In genomic region chr5:129781594-129781993, GRCh38 we compare ENCODE assay signal across 35 cellular contexts. TPM values are rescaled to one million over a fixed set of nuclear protein-coding genes. Genes with fewer than 3 reads are reported as not detected.
"Had no signal": no experiment of that assay in that cellular context is flagged by ENCODE, and none has a peak within 500 bp of the region (broad histone marks: within the 10 kb centered on the region; RNA-seq: fewer than 3 reads in every experiment).

No MANE protein-coding gene starts in this region.

- H3K4me3 ChIP-seq: adrenal gland, body of pancreas, breast epithelium had no signal

- H3K27me3 ChIP-seq: adrenal gland, body of pancreas, brain microvascular endothelial cell, breast epithelium had no signal

- H3K4me1 ChIP-seq: adrenal gland, body of pancreas, breast epithelium had no signal

- H3K36me3 ChIP-seq: adrenal gland, brain microvascular endothelial cell, breast epithelium had no signal

- DNase-seq: activated B cell treated with CpG ODN at 0.5 μM for 24 hours; activated CD4-positive, alpha-beta memory T cell treated with anti-CD3 and anti-CD28 coated beads for 36 hours; activated CD4-positive, alpha-beta T cell treated with anti-CD3 and anti-CD28 coated beads for 4 hours; activated CD4-positive, alpha-beta T cell treated with anti-CD3 and anti-CD28 coated beads, Interleukin-2, amount 10 ng/mL, durations not matched to agents 24 days and 14 days; activated CD4-positive, alpha-beta T cell treated with anti-CD3 and anti-CD28 coated beads, Interleukin-2, amount 50 U/mL, for 1 hour; activated CD4-positive, alpha-beta T cell treated with anti-CD3 and anti-CD28 coated beads, Interleukin-2, amount 50 U/mL, for 4 hours; activated CD4-positive, CD25-positive, alpha-beta regulatory T cell treated with anti-CD3 and anti-CD28 coated beads, Interleukin-2, amount 50 U/mL, for 72 hours; activated CD8-positive, alpha-beta memory T cell treated with anti-CD3 and anti-CD28 coated beads, Interleukin-2, amount 50 U/mL, for 4 hours; activated CD8-positive, alpha-beta T cell treated with anti-CD3 and anti-CD28 coated beads for 36 hours; activated effector memory CD4-positive, alpha-beta T cell treated with anti-CD3 and anti-CD28 coated beads, Interleukin-2, amount 50 U/mL, for 16 hours; activated gamma-delta T cell treated with Interleukin-2 at 50 U/mL for 16 hours; activated naive CD4-positive, alpha-beta T cell; activated naive CD4-positive, alpha-beta T cell treated with anti-CD3 and anti-CD28 coated beads for 36 hours; activated naive CD4-positive, alpha-beta T cell treated with anti-CD3 and anti-CD28 coated beads, Interleukin-2, amount 50 U/mL, for 16 hours; activated naive CD8-positive, alpha-beta T cell treated with anti-CD3 and anti-CD28 coated beads for 36 hours; activated T-cell treated with anti-CD3 and anti-CD28 coated beads for 4 hours; activated T-cell treated with anti-CD3 and anti-CD28 coated beads, Interleukin-2, amount 50 U/mL, for 1 hour; activated T-cell treated with anti-CD3 and anti-CD28 coated beads, Interleukin-2, amount 50 U/mL, for 4 hours; activated T-cell treated with anti-CD3 and anti-CD28 coated beads, Interleukin-2, amount 50 U/mL, for 72 hours; adrenal gland; amniotic stem cell; aorta; body of pancreas; brain microvascular endothelial cell; central memory CD4-positive, alpha-beta T cell; T-helper 2 cell; T-helper 9 cell had no signal

- H3K9me3 ChIP-seq: adrenal gland, body of pancreas had no signal

- ATAC-seq: activated CD8-positive, alpha-beta T cell treated with anti-CD3 and anti-CD28 coated beads for 36 hours; activated naive CD4-positive, alpha-beta T cell treated with anti-CD3 and anti-CD28 coated beads, Interleukin-2, amount 50 U/mL, for 72 hours; activated T-cell treated with anti-CD3 and anti-CD28 coated beads, Interleukin-2, amount 50 U/mL, for 4 hours; activated T-cell treated with anti-CD3 and anti-CD28 coated beads, Interleukin-2, amount 50 U/mL, for 72 hours; activated T-helper 17 cell treated with anti-CD3 and anti-CD28 coated beads, Interleukin-2, amount 50 U/mL, for 72 hours; body of pancreas had no signal

- H3K27ac ChIP-seq: adrenal gland, body of pancreas, brain microvascular endothelial cell, breast epithelium, VCaP had no signal

RNA-seq across cellular contexts. Expression of gene MINAR2, which starts 33.7 kb away (rescaled TPM):
- total RNA-seq: activated B cell treated with CpG ODN at 0.5 μM for 24 hours; activated CD4-positive, alpha-beta memory T cell treated with anti-CD3 and anti-CD28 coated beads for 36 hours; activated CD4-positive, alpha-beta T cell treated with anti-CD3 and anti-CD28 coated beads, Interleukin-2, amount 10 ng/mL, durations not matched to agents 24 days and 14 days; activated CD8-positive, alpha-beta memory T cell treated with anti-CD3 and anti-CD28 coated beads for 36 hours; activated CD8-positive, alpha-beta T cell treated with anti-CD3 and anti-CD28 coated beads for 36 hours; activated naive CD4-positive, alpha-beta T cell treated with anti-CD3 and anti-CD28 coated beads for 36 hours; activated naive CD4-positive, alpha-beta T cell treated with anti-CD3 and anti-CD28 coated beads, Interleukin-2, amount 50 U/mL, for 72 hours; activated naive CD8-positive, alpha-beta T cell treated with anti-CD3 and anti-CD28 coated beads for 36 hours; activated T-cell treated with anti-CD3 and anti-CD28 coated beads, Interleukin-2, amount 50 U/mL, for 4 hours; activated T-cell treated with anti-CD3 and anti-CD28 coated beads, Interleukin-2, amount 50 U/mL, for 72 hours; activated T-helper 1 cell treated with anti-CD3 and anti-CD28 coated beads, Interleukin-12 subunit alpha, Interleukin-12 subunit beta, Interleukin-2, Interleukin-4 antibody, amounts not matched to agents 30 ng/mL and 10 ng/mL and 1 ng/mL, durations not matched to agents 14 hours and 24 hours and 36 hours; adrenal gland; aorta; astrocyte; body of pancreas; breast epithelium; cardiac septum had no signal
